ENCODE assay signal across 17 cellular contexts in genomic region chr1:35745124-35745730, GRCh38. TPM values are rescaled to one million over a fixed set of nuclear protein-coding genes. Genes with fewer than 3 reads are reported as not detected.
DNase-seq lines count a peak whose midpoint lies in the region; ATAC-seq and TF ChIP-seq lines count a peak whose summit lies in the region.
"Had no signal": no experiment of that assay in that cellular context is flagged by ENCODE, and none has a peak within 500 bp of the region (broad histone marks: within the 10 kb centered on the region; RNA-seq: fewer than 3 reads in every experiment).

No MANE protein-coding gene starts in this region.

- no peak overlapping the region for H3K14ac ChIP-seq in mesenchymal stem cell (ENCODE audit: low read length in 2 of 2)

- TF ChIP-seq POLR2A in esophagus muscularis mucosa (IDR thresholded peaks at IDR 0.05; ENCODE audit: low read depth), result no peak

- no peak overlapping the region for H3K23ac ChIP-seq in mesenchymal stem cell (ENCODE audit: low read length in 2 of 2)

- no peak overlapping the region for H3K9ac ChIP-seq in mesenchymal stem cell (ENCODE audit: low read length)
- H3K9ac ChIP-seq: KMS-11 had no signal

- H3K36me3 ChIP-seq in esophagus muscularis mucosa (no peaks in the 10 kb centered on the region), mesenchymal stem cell (ENCODE audit: control insufficient read depth in 1 of 2, insufficient read depth in 2 of 2, low read depth in 1 of 2, low read length in 2 of 2) (no peaks in the 10 kb centered on the region)

- H3K4ac ChIP-seq in mesenchymal stem cell (ENCODE audit: low read depth in 1 of 2, low read length in 2 of 2), result no peak overlapping the region

- H3K4me3 ChIP-seq in esophagus muscularis mucosa (no peak overlapping the region), mesenchymal stem cell (ENCODE audit: insufficient read depth in 1 of 2, low read depth in 1 of 2, low read length in 2 of 2) (no peak overlapping the region)
- H3K4me3 ChIP-seq: GM12878, GM23338 had no signal

- H2BK15ac ChIP-seq in mesenchymal stem cell (ENCODE audit: low read depth, poor library complexity, severe bottlenecking), result no peak overlapping the region

- H3K4me1 Mint-ChIP-seq in T-helper 17 cell, result peaks cover 5% of the 10 kb centered on the region
- no peaks in the 10 kb centered on the region for H3K4me1 Mint-ChIP-seq in natural killer cell treated with Interleukin-12 subunit alpha and Interleukin-12 subunit beta and Interleukin-15 and Interleukin-18, amount 100 ng/mL, for 72 hours (ENCODE audit: low read depth in 2 of 2)
- H3K4me1 Mint-ChIP-seq: GM23338 had no signal

- no peak overlapping the region for H3K4me2 ChIP-seq in mesenchymal stem cell (ENCODE audit: low read length, poor library complexity, severe bottlenecking)
- H3K4me2 ChIP-seq: GM23338, KMS-11 had no signal

- H4K91ac ChIP-seq in mesenchymal stem cell (ENCODE audit: low read length), result no peak overlapping the region

- H2BK12ac ChIP-seq in mesenchymal stem cell (ENCODE audit: low read length in 2 of 2), result no peak overlapping the region

- H2BK5ac ChIP-seq in mesenchymal stem cell (ENCODE audit: low read depth, low read length, poor library complexity, severe bottlenecking), result no peak overlapping the region

- H2AFZ ChIP-seq in mesenchymal stem cell (ENCODE audit: low read depth, low read length), result no peak overlapping the region
- H2AFZ ChIP-seq: GM23338 had no signal

- peak; percentile 43 for DNase-seq in AG08396 (ENCODE audit: low spot score)
- DNase-seq in T-helper 17 cell, result no peak
- DNase-seq in esophagus muscularis mucosa (ENCODE audit: extremely low spot score), result peak; percentile 57
- peak; percentile 21 for DNase-seq in mesenchymal stem cell
- no peak for DNase-seq in HuH-7.5 (ENCODE audit: low spot score)
- DNase-seq in natural killer cell treated with Interleukin-12 subunit alpha and Interleukin-12 subunit beta and Interleukin-15 and Interleukin-18, amount 100 ng/mL, for 72 hours (ENCODE audit: low spot score), result no peak
- DNase-seq in NCI-H748 treated with DMSO at 0.1 percent for 48 hours (lab: John Stamatoyannopoulos, UW), result no peak
- DNase-seq: ACHN; AML-193; Caco-2; CD4-positive, alpha-beta T cell; HCEC 1CT had no signal

- no peak overlapping the region for H3K4me3 Mint-ChIP-seq in T-helper 17 cell
- H3K4me3 Mint-ChIP-seq in natural killer cell treated with Interleukin-12 subunit alpha and Interleukin-12 subunit beta and Interleukin-15 and Interleukin-18, amount 100 ng/mL, for 72 hours, result no peak overlapping the region
- H3K4me3 Mint-ChIP-seq: CD4-positive, alpha-beta T cell; GM23338 had no signal

- no peaks in the 10 kb centered on the region for H3K27me3 Mint-ChIP-seq in T-helper 17 cell
- H3K27me3 Mint-ChIP-seq in natural killer cell treated with Interleukin-12 subunit alpha and Interleukin-12 subunit beta and Interleukin-15 and Interleukin-18, amount 100 ng/mL, for 72 hours, result no peaks in the 10 kb centered on the region
- H3K27me3 Mint-ChIP-seq: CD4-positive, alpha-beta T cell had no signal

- no peak for TF ChIP-seq CTCF in esophagus muscularis mucosa (IDR thresholded peaks at IDR 0.05)

- no peak overlapping the region for H2AK5ac ChIP-seq in mesenchymal stem cell (ENCODE audit: low read length, severe bottlenecking)

- H3K79me1 ChIP-seq in mesenchymal stem cell (replicated peaks; ENCODE audit: low read length, poor library complexity, severe bottlenecking), result no peaks in the 10 kb centered on the region

- no peaks in the 10 kb centered on the region for H3K9me3 Mint-ChIP-seq in natural killer cell treated with Interleukin-12 subunit alpha and Interleukin-12 subunit beta and Interleukin-15 and Interleukin-18, amount 100 ng/mL, for 72 hours
- H3K9me3 Mint-ChIP-seq: CD4-positive, alpha-beta T cell; GM23338 had no signal

- no peak overlapping the region for H3K18ac ChIP-seq in mesenchymal stem cell (ENCODE audit: low read depth in 1 of 2, low read length in 2 of 2)

- H4K8ac ChIP-seq in mesenchymal stem cell (ENCODE audit: low read length), result no peak overlapping the region

- H3K27ac ChIP-seq in esophagus muscularis mucosa (replicated peaks in 1 of 4) (no peak overlapping the region), mesenchymal stem cell (ENCODE audit: low read length, poor library complexity, severe bottlenecking) (no peak overlapping the region)
- H3K27ac ChIP-seq: C4-2B, HL-60, KMS-11 had no signal

- H2BK120ac ChIP-seq in mesenchymal stem cell (ENCODE audit: low read depth, low read length), result no peak overlapping the region

- peak overlapping the region; percentile 19 for H3K27ac Mint-ChIP-seq in T-helper 17 cell
- H3K27ac Mint-ChIP-seq in natural killer cell treated with Interleukin-12 subunit alpha and Interleukin-12 subunit beta and Interleukin-15 and Interleukin-18, amount 100 ng/mL, for 72 hours, result no peak overlapping the region
- H3K27ac Mint-ChIP-seq: CD4-positive, alpha-beta T cell; GM23338 had no signal

- peaks cover 7% of the 10 kb centered on the region for H3K36me3 Mint-ChIP-seq in T-helper 17 cell (ENCODE audit: low read depth)
- peaks cover 22% of the 10 kb centered on the region for H3K36me3 Mint-ChIP-seq in natural killer cell treated with Interleukin-12 subunit alpha and Interleukin-12 subunit beta and Interleukin-15 and Interleukin-18, amount 100 ng/mL, for 72 hours

- H3K9me3 ChIP-seq in T-helper 17 cell (ENCODE audit: control insufficient read depth, low read length, poor library complexity, severe bottlenecking), result no peaks in the 10 kb centered on the region
- H3K9me3 ChIP-seq in esophagus muscularis mucosa, result no peaks in the 10 kb centered on the region
- no peaks in the 10 kb centered on the region for H3K9me3 ChIP-seq in mesenchymal stem cell (ENCODE audit: control insufficient read depth, low read length)
- H3K9me3 ChIP-seq: Caco-2 had no signal

- H3K27me3 ChIP-seq in esophagus muscularis mucosa, result no peaks in the 10 kb centered on the region
- H3K27me3 ChIP-seq in mesenchymal stem cell (ENCODE audit: control insufficient read depth in 1 of 2, insufficient read depth in 1 of 2, low read length in 2 of 2), result no peaks in the 10 kb centered on the region

- intact Hi-C loops in esophagus muscularis mucosa (cut with DNase I), result no loop called here

- 82% methylated on average over 1 of the region's 1 CpG for WGBS in esophagus muscularis mucosa
- 100% methylated on average over 1 of the region's 1 CpG for WGBS in mesenchymal stem cell

- no peak for TF ChIP-seq EP300 in esophagus muscularis mucosa (IDR thresholded peaks at IDR 0.05)

- ATAC-seq in T-helper 17 cell, result no peak
- ATAC-seq in natural killer cell treated with Interleukin-12 subunit alpha and Interleukin-12 subunit beta and Interleukin-15 and Interleukin-18, amount 100 ng/mL, for 72 hours, result no peak
- ATAC-seq: GM12878, GM23338 had no signal

- H3K4me1 ChIP-seq in esophagus muscularis mucosa, result no peaks in the 10 kb centered on the region
- H3K4me1 ChIP-seq in mesenchymal stem cell (ENCODE audit: control insufficient read depth, insufficient read depth, low read depth, low read length), result no peaks in the 10 kb centered on the region
- H3K4me1 ChIP-seq: Caco-2 had no signal

RNA-seq across cellular contexts. Expression of gene CLSPN, which starts 24.6 kb away (rescaled TPM):
- total RNA-seq in T-helper 17 cell, result 1 to 10 TPM in 1 of 2 donors, under 1 TPM in 1; 0.90 to 1.5 TPM
- under 1 TPM in 3 of 4 donors, not detected in 1; under 0.01 to 0.40 (median 0.17) TPM for total RNA-seq in esophagus muscularis mucosa
- 4.4 TPM for polyA plus RNA-seq in mesenchymal stem cell (2013, experiment 1 of 2)
- polyA plus RNA-seq in mesenchymal stem cell (2013, experiment 2 of 2), result 4.3 TPM
- total RNA-seq in natural killer cell treated with Interleukin-12 subunit alpha and Interleukin-12 subunit beta and Interleukin-15 and Interleukin-18, amount 100 ng/mL, for 72 hours, result 10 to 100 TPM; 46.3 to 87.3 TPM

RNA-seq across cellular contexts. Expression of gene C1orf216, which starts 26.5 kb away (rescaled TPM):
- total RNA-seq in T-helper 17 cell (1 to 10 TPM; 5.7 to 9.9 TPM), esophagus muscularis mucosa (10 to 100 TPM; 20.5 to 33.2 (median 28.2) TPM)
- polyA plus RNA-seq in mesenchymal stem cell (2013, experiment 1 of 2), result 7.0 TPM
- polyA plus RNA-seq in mesenchymal stem cell (2013, experiment 2 of 2), result 6.8 TPM
- total RNA-seq in natural killer cell treated with Interleukin-12 subunit alpha and Interleukin-12 subunit beta and Interleukin-15 and Interleukin-18, amount 100 ng/mL, for 72 hours, result 10 to 100 TPM; 15.9 to 41.1 TPM

Comparison
In these comparisons a context has a peak if more than half of its experiments do, and no peak if none do; other contexts are left out.
1. DNase-seq: peak in AG08396 (single experiment), esophagus muscularis mucosa (single experiment) and mesenchymal stem cell (single experiment); none in T-helper 17 cell (0 of 3), HuH-7.5 (single experiment), natural killer cell treated with Interleukin-12 subunit alpha and Interleukin-12 subunit beta and Interleukin-15 and Interleukin-18, amount 100 ng/mL, for 72 hours (single experiment) and NCI-H748 treated with DMSO at 0.1 percent for 48 hours (single experiment).
2. RNA of gene CLSPN, which starts 24.6 kb away (total RNA-seq): 46.3 to 87.3 TPM in natural killer cell treated with Interleukin-12 subunit alpha and Interleukin-12 subunit beta and Interleukin-15 and Interleukin-18, amount 100 ng/mL, for 72 hours; 0.90 to 1.5 TPM in T-helper 17 cell and under 0.01 to 0.40 TPM in esophagus muscularis mucosa; every median in the first group is over 10 times any median in the second.